19 cellular contexts compared by ENCODE assay signal in genomic region chr18:7094432-7094831, GRCh38.
"Had no signal": no experiment of that assay in that cellular context is flagged by ENCODE, and none has a peak within 500 bp of the region (broad histone marks: within the 10 kb centered on the region; RNA-seq: fewer than 3 reads in every experiment).

No MANE protein-coding gene starts in this region.

- DNase-seq: activated CD4-positive, alpha-beta T cell treated with anti-CD3 and anti-CD28 coated beads for 1 hour; activated CD8-positive, alpha-beta memory T cell treated with anti-CD3 and anti-CD28 coated beads for 24 hours; activated CD8-positive, alpha-beta memory T cell treated with anti-CD3 and anti-CD28 coated beads, Interleukin-2, amount 50 U/mL, for 48 hours; activated effector memory CD4-positive, alpha-beta T cell treated with anti-CD3 and anti-CD28 coated beads, Interleukin-2, amount 50 U/mL, for 16 hours; activated naive CD4-positive, alpha-beta T cell treated with anti-CD3 and anti-CD28 coated beads, Interleukin-2, amount 50 U/mL, for 16 hours; activated T-cell treated with anti-CD3 and anti-CD28 coated beads, Interleukin-2, amount 50 U/mL, for 48 hours; aorta; dermis blood vessel endothelial cell; effector memory CD4-positive, alpha-beta T cell; foreskin fibroblast; stimulated activated CD4-positive, alpha-beta T cell treated with anti-CD3 and anti-CD28 coated beads, Interleukin-4, amount 100 ng/mL, for 24 hours; stomach; SW 1271; T-helper 2 cell; upper lobe of right lung; WERI-Rb-1 had no signal

- H3K27me3 ChIP-seq: hepatocyte, neural progenitor cell, stomach, upper lobe of right lung had no signal

- H3K4me3 ChIP-seq: hepatocyte, neural progenitor cell, stomach, thoracic aorta, upper lobe of right lung had no signal

- H3K36me3 ChIP-seq: neural progenitor cell, stomach, thoracic aorta, upper lobe of right lung, WERI-Rb-1 had no signal
